ENCODE assay signal across 9 cellular contexts in the genomic region with DNA sequence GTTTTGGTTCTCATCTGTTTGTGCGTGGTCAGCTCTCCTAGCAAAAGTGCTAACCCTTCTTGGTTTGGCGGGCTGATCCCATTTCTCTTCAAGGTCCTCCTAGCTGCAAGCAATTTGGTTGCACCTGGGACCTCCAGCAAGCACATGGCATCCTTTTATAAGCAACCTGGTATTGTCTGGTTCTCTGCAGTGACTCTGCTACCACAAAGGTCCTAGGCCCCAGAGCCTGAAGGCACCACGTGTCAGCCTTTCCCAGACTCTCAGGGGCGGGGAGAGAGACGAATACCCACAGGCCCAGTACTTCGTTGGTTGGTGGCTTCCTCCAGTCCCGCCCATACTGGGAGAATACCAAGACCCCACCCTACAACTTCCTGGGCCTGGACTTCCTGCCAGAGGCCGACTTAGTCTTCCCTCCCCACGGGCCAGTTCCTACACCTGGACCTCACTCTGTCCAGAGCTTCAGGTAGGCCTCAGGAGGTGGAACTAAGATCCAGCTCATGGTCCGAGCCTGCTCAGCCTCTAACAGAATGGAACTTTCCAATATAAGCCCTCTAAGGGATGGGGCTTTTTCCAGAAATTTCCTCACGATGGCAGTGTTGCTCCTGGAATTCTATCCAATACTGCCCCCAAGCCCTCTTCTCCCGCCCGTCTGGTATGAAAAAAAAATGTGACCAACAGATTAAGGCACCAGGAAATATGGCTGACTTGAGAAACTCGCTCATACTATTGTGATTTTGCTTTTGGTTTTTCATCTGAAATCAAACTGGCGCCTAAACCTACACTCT.
A peak's percentile ranks its signal among the peaks of the same experiment; 100 is the strongest.
DNase-seq lines count a peak whose midpoint lies in the region; ATAC-seq and TF ChIP-seq lines count a peak whose summit lies in the region.
"Had no signal": no experiment of that assay in that cellular context is flagged by ENCODE, and none has a peak within 500 bp of the region (broad histone marks: within the 10 kb centered on the region; RNA-seq: fewer than 3 reads in every experiment).

No MANE protein-coding gene starts in this region.

- TF ChIP-seq CTCF in foreskin keratinocyte (conservative IDR thresholded peaks at IDR 0.05) (peak; percentile 35), neural crest cell (conservative IDR thresholded peaks at IDR 0.05) (peak; percentile 78)

- H3K27ac Mint-ChIP-seq in neural crest cell (ENCODE audit: unreplicated experiment) = peak overlapping the region; percentile 79

- DNase-seq in Ammon's horn (ENCODE audit: low spot score) (peak; percentile 80), NCI-H524 (lab: John Stamatoyannopoulos, UW) (peak; percentile 97 to 98), foreskin keratinocyte (peak in 1 of 2 donors; percentile 6), neural crest cell (ENCODE audit: low read depth, low spot score) (peak; percentile 79), ureter (ENCODE audit: low spot score) (peak; percentile 83)
- peak; percentile 40 for DNase-seq in activated T-cell treated with anti-CD3 and anti-CD28 coated beads, Interleukin-2, amount 50 U/mL, for 4 hours

- no peaks in the 10 kb centered on the region for H3K9me3 Mint-ChIP-seq in activated T-cell treated with anti-CD3 and anti-CD28 coated beads, Interleukin-2, amount 50 U/mL, for 4 hours
- no peaks in the 10 kb centered on the region for H3K9me3 Mint-ChIP-seq in neural crest cell

- H3K27me3 Mint-ChIP-seq in activated T-cell treated with anti-CD3 and anti-CD28 coated beads, Interleukin-2, amount 50 U/mL, for 4 hours (ENCODE audit: low read depth) = no peaks in the 10 kb centered on the region
- no peaks in the 10 kb centered on the region for H3K27me3 Mint-ChIP-seq in neural crest cell (ENCODE audit: low read depth)

- H3K4me3 Mint-ChIP-seq in activated T-cell treated with anti-CD3 and anti-CD28 coated beads, Interleukin-2, amount 50 U/mL, for 4 hours = peak overlapping the region; percentile 83
- peak overlapping the region; percentile 95 for H3K4me3 Mint-ChIP-seq in neural crest cell

- ATAC-seq in GM18858 (IDR thresholded peaks at IDR 0.05; ENCODE audit: unreplicated experiment) (peak; percentile 55), HG03342 (IDR thresholded peaks at IDR 0.05; ENCODE audit: unreplicated experiment) (peak; percentile 48), foreskin keratinocyte (no peak)
- peak; percentile 74 to 85 for ATAC-seq in activated T-cell treated with anti-CD3 and anti-CD28 coated beads, Interleukin-2, amount 50 U/mL, for 4 hours

- H3K4me1 Mint-ChIP-seq in activated T-cell treated with anti-CD3 and anti-CD28 coated beads, Interleukin-2, amount 50 U/mL, for 4 hours (ENCODE audit: low read depth) = peaks cover 23% of the 10 kb centered on the region
- peaks cover 26% of the 10 kb centered on the region for H3K4me1 Mint-ChIP-seq in neural crest cell

- no peaks in the 10 kb centered on the region for H3K36me3 Mint-ChIP-seq in activated T-cell treated with anti-CD3 and anti-CD28 coated beads, Interleukin-2, amount 50 U/mL, for 4 hours (ENCODE audit: insufficient read depth)
- H3K36me3 Mint-ChIP-seq in neural crest cell (ENCODE audit: low read depth) = peaks cover 16% of the 10 kb centered on the region

- no peaks in the 10 kb centered on the region for H3K4me1 ChIP-seq in foreskin keratinocyte

- no peak overlapping the region for H3K27ac ChIP-seq in foreskin keratinocyte
- H3K27ac ChIP-seq: SK-N-MC had no signal

- no peaks in the 10 kb centered on the region for H3K27me3 ChIP-seq in foreskin keratinocyte
